Comparison of ENCODE assay signal across 8 cellular contexts in genomic region chr15:41417812-41418211, GRCh38. TPM values are rescaled to one million over a fixed set of nuclear protein-coding genes. Genes with fewer than 3 reads are reported as not detected.
DNase-seq lines count a peak whose midpoint lies in the region; ATAC-seq and TF ChIP-seq lines count a peak whose summit lies in the region.

No MANE protein-coding gene starts in this region.

- H3K36me3 ChIP-seq in BJ (ENCODE audit: control insufficient read depth, insufficient read depth, low read length) (no peaks in the 10 kb centered on the region), ascending aorta (no peaks in the 10 kb centered on the region), uterus (no peaks in the 10 kb centered on the region)

- intact Hi-C loops in ascending aorta (cut with DNase I): loop anchor here (2.0 to 5.0 kb wide), 4 partner anchors 86 to 1095 kb away; partner anchors contain the start of genes CHP1, EXD1, INAFM2 and INO80
- intact Hi-C loops in lower leg skin (cut with DNase I; ENCODE audit: low total_unique reads): no loop called here
- intact Hi-C loops in uterus (cut with DNase I; ENCODE audit: low total_unique reads): no loop called here

- peaks cover 9% of the 10 kb centered on the region for H3K36me3 Mint-ChIP-seq in HFFc6 (ENCODE audit: low read depth)

- H3K9me3 Mint-ChIP-seq in HFFc6: no peaks in the 10 kb centered on the region

- peak overlapping the region; percentile 73 to 80 for H3K27ac ChIP-seq in ascending aorta
- peak overlapping the region in 1 of 2 donors; percentile 75 for H3K27ac ChIP-seq in uterus

- H3K27me3 ChIP-seq in BJ (ENCODE audit: control insufficient read depth, insufficient read depth, low read length) (no peaks in the 10 kb centered on the region), ascending aorta (no peaks in the 10 kb centered on the region), uterus (no peaks in the 10 kb centered on the region)

- 9 to 10% methylated on average over 6 of the region's 6 CpGs for WGBS in lower leg skin, 2 donors

- CTCF ChIA-PET in BJ (lab: Yijun Ruan, JAX): no interaction called here

- DNase-seq in BJ (ENCODE audit: low read depth) (no peak), HFFc6 (peak; percentile 16), ascending aorta (ENCODE audit: low spot score in 2 of 2) (no peak), lower leg skin (ENCODE audit: low spot score in 2 of 2) (no peak), uterus (no peak), NCI-H2107 (lab: John Stamatoyannopoulos, UW) (no peak), retina (no peak)

- H3K9me3 ChIP-seq in ascending aorta (no peaks in the 10 kb centered on the region), uterus (no peaks in the 10 kb centered on the region)

- peak overlapping the region; percentile 91 for H3K4me3 ChIP-seq in BJ (ENCODE audit: low read depth, low read length)
- H3K4me3 ChIP-seq in ascending aorta: peak overlapping the region; percentile 70 to 86
- H3K4me3 ChIP-seq in lower leg skin (ENCODE audit: low read depth, poor library complexity, severe bottlenecking): peak overlapping the region; percentile 82
- peak overlapping the region; percentile 69 to 90 for H3K4me3 ChIP-seq in uterus

- no peaks in the 10 kb centered on the region for H3K27me3 Mint-ChIP-seq in HFFc6 (ENCODE audit: insufficient read depth)

- TF ChIP-seq POLR2A in lower leg skin (IDR thresholded peaks at IDR 0.05) (no peak), uterus (IDR thresholded peaks at IDR 0.05) (no peak)

- H3K27ac Mint-ChIP-seq in HFFc6: peak overlapping the region; percentile 86

- H3K4me3 Mint-ChIP-seq in HFFc6: peak overlapping the region; percentile 94

- TF ChIP-seq CTCF in BJ (IDR thresholded peaks at IDR 0.05; ENCODE audit: insufficient read depth, low read depth, low read length) (no peak), HFFc6 (IDR thresholded peaks at IDR 0.05) (no peak), ascending aorta (IDR thresholded peaks at IDR 0.05) (no peak), lower leg skin (IDR thresholded peaks at IDR 0.05) (no peak), uterus (IDR thresholded peaks at IDR 0.05) (no peak)

- no peak for ATAC-seq in activated CD4-positive, CD25-positive, alpha-beta regulatory T cell treated with anti-CD3 and anti-CD28 coated beads, Interleukin-2, amount 50 U/mL, for 24 hours

- H3K4me1 ChIP-seq in ascending aorta (peaks cover 7 to 13% of the 10 kb centered on the region in 2 donors), uterus (peaks cover 0 to 16% of the 10 kb centered on the region in 2 donors)

- POLR2A ChIA-PET in BJ (lab: Charles Lee): no interaction called here

- peaks cover 38% of the 10 kb centered on the region for H3K4me1 Mint-ChIP-seq in HFFc6 (ENCODE audit: low read depth)

RNA-seq across cellular contexts. Expression of gene RTF1, which starts 0.9 kb away (rescaled TPM):
- 22.6 and 27.2 TPM in 2 replicates for polyA plus RNA-seq in BJ (2011; rRNA removed)
- 11.8 and 12.8 TPM in 2 replicates for polyA minus RNA-seq in BJ (2011; rRNA and poly(A)+ RNA removed)
- 10 to 100 TPM; 32.3 to 38.3 (median 35.8) TPM for total RNA-seq in HFFc6 (2021; fragmentation: NEBNext Ultra II Directional; extraction: Animal tissue kit (Norgen Biotek cat#: 25700))
- total RNA-seq in ascending aorta: 9.4 TPM
- total RNA-seq in lower leg skin: 10 to 100 TPM; 23.4 to 73.0 (median 37.2) TPM
- total RNA-seq in uterus: 10 to 100 TPM in 3 of 4 donors, 1 to 10 TPM in 1; 7.4 to 39.6 (median 24.2) TPM

RNA-seq across cellular contexts. Expression of gene NDUFAF1, which starts 15.5 kb away (rescaled TPM):
- polyA plus RNA-seq in BJ (2011; rRNA removed): 8.9 and 17.2 TPM in 2 replicates
- 2.7 and 2.8 TPM in 2 replicates for polyA minus RNA-seq in BJ (2011; rRNA and poly(A)+ RNA removed)
- total RNA-seq in HFFc6 (2021; fragmentation: NEBNext Ultra II Directional; extraction: Animal tissue kit (Norgen Biotek cat#: 25700)): 10 to 100 TPM; 21.5 to 27.5 (median 25.5) TPM
- total RNA-seq in ascending aorta (0.64 TPM), lower leg skin (10 to 100 TPM in 3 of 4 donors, 1 to 10 TPM in 1; 9.6 to 16.8 (median 15.1) TPM), uterus (10 to 100 TPM in 2 of 4 donors, 1 to 10 TPM in 2; 2.1 to 25.0 (median 11.2) TPM)
